ENCODE assay signal across 16 cellular contexts in genomic region chr9:9552665-9553064, GRCh38.
"Had no signal": no experiment of that assay in that cellular context is flagged by ENCODE, and none has a peak within 500 bp of the region (broad histone marks: within the 10 kb centered on the region; RNA-seq: fewer than 3 reads in every experiment).

No MANE protein-coding gene starts in this region.

- H3K27me3 ChIP-seq: adrenal gland, heart left ventricle, tibial artery, uterus had no signal

- FAIRE-seq: frontal cortex had no signal

- H3K36me3 ChIP-seq: adrenal gland, heart left ventricle, tibial artery, uterus had no signal

- H3K9me3 ChIP-seq: adrenal gland, heart left ventricle, tibial artery, uterus had no signal

- DNase-seq: activated CD4-positive, alpha-beta memory T cell treated with anti-CD3 and anti-CD28 coated beads for 36 hours; activated CD4-positive, alpha-beta T cell treated with anti-CD3 and anti-CD28 coated beads for 36 hours; activated T-cell treated with anti-CD3 and anti-CD28 coated beads, Interleukin-2, amount 50 U/mL, for 24 hours; adrenal gland; dermis blood vessel endothelial cell; effector memory CD8-positive, alpha-beta T cell; heart left ventricle; immature natural killer cell; mesendoderm; nucleus accumbens; stimulated activated CD4-positive, alpha-beta T cell treated with anti-CD3 and anti-CD28 coated beads, Interleukin-4, amount 100 ng/mL, for 1 hour; stimulated activated naive B cell treated with anti-CD40 and anti-IgM and Interleukin-4, amounts not matched to agents 10 μg/mL and 1 μg/mL and 100 μg/mL, for 72 hours; tibial artery; uterus had no signal

- H3K4me3 ChIP-seq: adrenal gland, heart left ventricle, tibial artery, uterus had no signal

- H3K4me1 ChIP-seq: adrenal gland, heart left ventricle, tibial artery, uterus had no signal

- H3K27ac ChIP-seq: adrenal gland, heart left ventricle, tibial artery, uterus had no signal

- ATAC-seq: activated CD4-positive, alpha-beta T cell treated with anti-CD3 and anti-CD28 coated beads for 36 hours; effector memory CD8-positive, alpha-beta T cell; heart left ventricle; natural killer cell treated with Interleukin-12 subunit alpha and Interleukin-12 subunit beta and Interleukin-15 and Interleukin-18, amount 100 ng/mL, for 72 hours; stimulated activated naive B cell treated with anti-CD40 and anti-IgM and Interleukin-4, amounts not matched to agents 10 μg/mL and 1 μg/mL and 100 μg/mL, for 72 hours had no signal
